Comparison of ENCODE assay signal across 29 cellular contexts in genomic region chr20:19599200-19599599, GRCh38.
"Had no signal": no experiment of that assay in that cellular context is flagged by ENCODE, and none has a peak within 500 bp of the region (broad histone marks: within the 10 kb centered on the region; RNA-seq: fewer than 3 reads in every experiment).

No MANE protein-coding gene starts in this region.

- DNase-seq: colonic mucosa; cortex of kidney; dermis blood vessel endothelial cell; dorsolateral prefrontal cortex; effector CD4-positive, alpha-beta T cell; effector CD8-positive, alpha-beta T cell; effector memory CD4-positive, alpha-beta T cell; effector memory CD8-positive, alpha-beta T cell; endodermal cell; erythroblast; esophagus squamous epithelium; foreskin fibroblast; foreskin keratinocyte; foreskin melanocyte; gastrocnemius medialis; glutamatergic neuron; head of caudate nucleus; heart left ventricle; heart right ventricle had no signal

- H3K9me3 ChIP-seq: colonic mucosa, esophagus muscularis mucosa, esophagus squamous epithelium, gastrocnemius medialis, gastroesophageal sphincter, heart left ventricle, heart right ventricle had no signal

- H3K9me3 Mint-ChIP-seq: dendritic cell treated with granulocyte-macrophage colony-stimulating factor and Interleukin-4, amounts not matched to agents 40 ng/mL and 50 ng/mL, for 4 days; endodermal cell had no signal

- H3K27me3 ChIP-seq: colonic mucosa, dorsolateral prefrontal cortex, esophagus muscularis mucosa, esophagus squamous epithelium, foreskin keratinocyte, gastrocnemius medialis, gastroesophageal sphincter had no signal

- H3K4me1 ChIP-seq: colonic mucosa, esophagus muscularis mucosa, esophagus squamous epithelium, foreskin keratinocyte, gastroesophageal sphincter, heart left ventricle, heart right ventricle had no signal

- ATAC-seq: effector memory CD8-positive, alpha-beta T cell; esophagus mucosa; foreskin keratinocyte; gastrocnemius medialis; gastroesophageal sphincter; heart left ventricle; heart right ventricle had no signal

- H3K4me3 Mint-ChIP-seq: dendritic cell treated with granulocyte-macrophage colony-stimulating factor and Interleukin-4, amounts not matched to agents 40 ng/mL and 50 ng/mL, for 4 days; effector memory CD8-positive, alpha-beta T cell; endodermal cell had no signal

- H3K4me3 ChIP-seq: colonic mucosa, coronary artery, dorsolateral prefrontal cortex, esophagus muscularis mucosa, esophagus squamous epithelium, gastrocnemius medialis, gastroesophageal sphincter, heart left ventricle, heart right ventricle had no signal

- H3K27me3 Mint-ChIP-seq: dendritic cell treated with granulocyte-macrophage colony-stimulating factor and Interleukin-4, amounts not matched to agents 40 ng/mL and 50 ng/mL, for 4 days had no signal

- H3K36me3 ChIP-seq: colonic mucosa, esophagus muscularis mucosa, esophagus squamous epithelium, gastrocnemius medialis, gastroesophageal sphincter, heart left ventricle, heart right ventricle had no signal

- H3K27ac ChIP-seq: colonic mucosa, coronary artery, dorsolateral prefrontal cortex, epithelial cell of prostate, esophagus muscularis mucosa, esophagus squamous epithelium, foreskin keratinocyte, gastrocnemius medialis, gastroesophageal sphincter, heart left ventricle, heart right ventricle had no signal

- FAIRE-seq: colon, endometrium, endothelial cell of umbilical vein, frontal cortex had no signal

- H3K27ac Mint-ChIP-seq: dendritic cell treated with granulocyte-macrophage colony-stimulating factor and Interleukin-4, amounts not matched to agents 40 ng/mL and 50 ng/mL, for 4 days; effector memory CD8-positive, alpha-beta T cell; endodermal cell had no signal

- H3K4me1 Mint-ChIP-seq: endodermal cell had no signal
